In the genomic region with DNA sequence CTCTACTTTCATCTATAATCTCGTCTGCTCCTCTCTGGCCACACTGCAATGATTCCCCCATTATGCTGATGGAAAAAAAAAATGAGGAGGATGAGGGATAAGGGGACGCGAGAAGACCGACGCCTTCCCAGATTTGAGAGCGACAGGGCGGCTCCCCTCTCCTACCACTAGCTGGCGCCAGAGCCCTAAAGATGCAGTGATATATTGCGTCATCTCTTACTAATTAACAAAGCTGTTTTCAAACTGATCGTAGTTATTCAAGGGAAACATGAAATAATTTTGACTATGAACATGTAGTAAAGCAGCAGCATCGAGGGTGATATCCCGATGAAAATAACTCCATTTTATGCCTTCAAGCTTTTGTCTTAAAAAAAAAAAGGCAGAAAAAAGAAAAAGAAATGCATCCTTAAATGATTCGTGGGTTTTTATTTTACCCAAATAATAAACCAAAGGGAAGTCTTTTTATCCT, we compare ENCODE assay signal across 8 cellular contexts.
A peak's percentile ranks its signal among the peaks of the same experiment; 100 is the strongest.
DNase-seq lines count a peak whose midpoint lies in the region; ATAC-seq and FAIRE-seq lines count a peak whose summit lies in the region.

No MANE protein-coding gene starts in this region.

- ATAC-seq in GM18511 (IDR thresholded peaks at IDR 0.05; ENCODE audit: unreplicated experiment), result peak; percentile 63
- ATAC-seq in HG03095 (IDR thresholded peaks at IDR 0.05; ENCODE audit: unreplicated experiment), result peak; percentile 53

- H3K27me3 ChIP-seq in layer of hippocampus (ENCODE audit: control insufficient read depth, insufficient read depth, low read length), result no peaks in the 10 kb centered on the region

- peak; percentile 73 for FAIRE-seq in A204.1 (lab: Jason Lieb, UNC)

- peak overlapping the region; percentile 96 for H3K27ac ChIP-seq in layer of hippocampus (ENCODE audit: low read depth, low read length)

- DNase-seq in NCI-H226, result peak; percentile 54
- DNase-seq in activated CD4-positive, CD25-positive, alpha-beta regulatory T cell treated with anti-CD3 and anti-CD28 coated beads, Interleukin-2, amount 50 U/mL, for 16 hours (ENCODE audit: low read depth, low spot score), result peak; percentile 71
- peak; percentile 28 to 91 for DNase-seq in cerebellar nuclear complex (lab: John Stamatoyannopoulos, UW)
- DNase-seq in stimulated activated CD4-positive, alpha-beta T cell treated with anti-CD3 and anti-CD28 coated beads, Interleukin-1b, Interleukin-23, amount 100 ng/mL, for 1 hour (ENCODE audit: low read depth in 2 of 2), result peak; percentile 39 to 67

Comparison
In these comparisons a context has a peak if more than half of its experiments do, and no peak if none do; other contexts are left out.
1. Peak in every context shown above with its lines: DNase-seq, ATAC-seq and H3K27ac ChIP-seq.